Comparison of ENCODE assay signal across 9 cellular contexts in the genomic region with DNA sequence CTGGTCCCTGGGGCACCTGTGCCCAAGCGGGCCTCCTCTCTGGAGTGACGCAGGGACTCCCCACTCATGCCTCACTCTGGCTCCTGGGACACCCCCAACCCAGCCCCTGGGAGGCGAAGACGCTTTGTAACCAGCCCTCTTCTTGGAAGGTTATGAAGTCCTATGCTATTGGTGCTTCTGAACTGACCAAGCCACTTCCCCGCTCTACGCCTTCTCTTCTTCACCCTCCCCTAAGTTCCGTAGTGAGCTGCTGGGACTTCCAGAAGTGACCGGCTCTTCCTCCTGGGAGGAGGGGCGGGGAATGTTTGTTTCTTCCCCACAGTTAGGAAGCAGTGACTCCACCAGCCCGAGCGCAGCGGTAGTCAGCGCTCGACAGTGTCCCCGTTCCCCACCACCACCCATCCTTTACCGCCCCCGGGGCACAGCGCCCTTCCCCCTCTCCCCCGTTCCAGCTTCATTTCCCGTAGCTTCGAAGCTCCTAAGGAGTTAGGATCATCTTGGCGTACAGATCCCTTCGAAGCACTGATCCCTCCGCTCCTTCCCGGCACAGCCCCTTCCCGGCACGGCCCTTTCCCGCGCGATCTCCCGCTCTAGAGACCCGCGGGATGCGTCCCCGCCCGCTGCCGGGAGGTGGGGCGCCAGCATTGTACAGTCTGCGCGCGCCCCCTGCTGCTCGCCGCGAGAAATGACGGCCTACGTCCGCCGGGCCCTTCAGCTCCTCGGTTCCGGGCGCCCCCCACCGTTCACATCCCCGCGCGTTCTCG. TPM values are rescaled to one million over a fixed set of nuclear protein-coding genes. Genes with fewer than 3 reads are reported as not detected.
DNase-seq lines count a peak whose midpoint lies in the region; ATAC-seq and TF ChIP-seq lines count a peak whose summit lies in the region.
"Had no signal": no experiment of that assay in that cellular context is flagged by ENCODE, and none has a peak within 500 bp of the region (broad histone marks: within the 10 kb centered on the region; RNA-seq: fewer than 3 reads in every experiment).

No MANE protein-coding gene starts in this region.

- H3K4me1 Mint-ChIP-seq in CD4-positive, alpha-beta T cell (ENCODE audit: low read depth) = peaks cover 15% of the 10 kb centered on the region
- H3K4me1 Mint-ChIP-seq in activated CD8-positive, alpha-beta T cell treated with anti-CD3 and anti-CD28 coated beads for 36 hours (ENCODE audit: low read depth) = peaks cover 26% of the 10 kb centered on the region

- H3K27me3 ChIP-seq in CD4-positive, alpha-beta T cell (ENCODE audit: control insufficient read depth, insufficient read depth, low read length) = peaks cover 43% of the 10 kb centered on the region
- H3K27me3 ChIP-seq in ectodermal cell (ENCODE audit: control insufficient read depth, insufficient read depth, low read length, poor library complexity, severe bottlenecking) = peaks cover 70% of the 10 kb centered on the region

- no peak overlapping the region for H3K27ac Mint-ChIP-seq in CD4-positive, alpha-beta T cell
- peak overlapping the region; percentile 71 for H3K27ac Mint-ChIP-seq in activated CD8-positive, alpha-beta T cell treated with anti-CD3 and anti-CD28 coated beads for 36 hours

- peak; percentile 77 to 92 (median 84) for DNase-seq in CD4-positive, alpha-beta T cell
- peak; percentile 94 for DNase-seq in NCI-H82 (lab: John Stamatoyannopoulos, UW)
- peak; percentile 95 for DNase-seq in activated CD8-positive, alpha-beta T cell treated with anti-CD3 and anti-CD28 coated beads for 36 hours
- DNase-seq in medulla oblongata (ENCODE audit: extremely low spot score) = peak; percentile 90
- peak; percentile 80 to 83 (median 82) for DNase-seq in stimulated activated CD4-positive, alpha-beta T cell treated with anti-CD3 and anti-CD28 coated beads, TNF-alpha, amount 100 ng/mL, for 4 hours (ENCODE audit: low read depth in 3 of 3)

- WGBS in ectodermal cell, 2 experiments = 1% methylated on average over 56 of the region's 56 CpGs

- POLR2A ChIA-PET in CD4-positive, alpha-beta T cell (lab: Charles Lee) = interaction anchor here (0.6 to 2.5 kb wide), 8 partner anchors 36 to 290 kb away, joined by 3 to 13 read pairs (median 4); partner anchors contain the start of genes CCT7, PRADC1, RAB11FIP5 and SFXN5
- POLR2A ChIA-PET in activated CD8-positive, alpha-beta T cell treated with anti-CD3 and anti-CD28 coated beads for 36 hours (lab: Charles Lee) = interaction anchor here (0.6 to 1.8 kb wide), 5 partner anchors 36 to 290 kb away, joined by 3 to 9 read pairs (median 3); partner anchors contain the start of genes SMYD5 and SPR

- CTCF ChIA-PET in CD4-positive, alpha-beta T cell (lab: Charles Lee) = interaction anchor here (0.6 to 2.4 kb wide), 47 partner anchors 9 to 1378 kb away, joined by 3 to 52 read pairs (median 4); partner anchors contain the start of genes ALMS1, CCT7, EGR4 and NOTO
- CTCF ChIA-PET in activated CD8-positive, alpha-beta T cell treated with anti-CD3 and anti-CD28 coated beads for 36 hours (lab: Charles Lee) = interaction anchor here (0.5 to 4.2 kb wide), 63 partner anchors 9 to 405 kb away, joined by 3 to 79 read pairs (median 6); partner anchors contain the start of genes CCT7, NOTO, PRADC1 and RAB11FIP5

- H3K36me3 ChIP-seq in ectodermal cell (ENCODE audit: control insufficient read depth, insufficient read depth, low read length) = no peaks in the 10 kb centered on the region

- peaks cover 11% of the 10 kb centered on the region for H3K4me1 ChIP-seq in ectodermal cell (ENCODE audit: control insufficient read depth, insufficient read depth, low read length)

- no peaks in the 10 kb centered on the region for H3K36me3 Mint-ChIP-seq in CD4-positive, alpha-beta T cell (ENCODE audit: low read depth)
- no peaks in the 10 kb centered on the region for H3K36me3 Mint-ChIP-seq in activated CD8-positive, alpha-beta T cell treated with anti-CD3 and anti-CD28 coated beads for 36 hours (ENCODE audit: low read depth)

- no peaks in the 10 kb centered on the region for H3K9me3 Mint-ChIP-seq in CD4-positive, alpha-beta T cell
- H3K9me3 Mint-ChIP-seq in activated CD8-positive, alpha-beta T cell treated with anti-CD3 and anti-CD28 coated beads for 36 hours = no peaks in the 10 kb centered on the region

- H3K27ac ChIP-seq in CD4-positive, alpha-beta T cell (ENCODE audit: low read depth, low read length) = no peak overlapping the region
- H3K27ac ChIP-seq in ectodermal cell (ENCODE audit: insufficient read depth, low read depth, low read length, poor library complexity, severe bottlenecking) = no peak overlapping the region
- H3K27ac ChIP-seq: epithelial cell of prostate had no signal

- peak overlapping the region; percentile 38 for H3K4me3 ChIP-seq in ectodermal cell (ENCODE audit: insufficient read depth, low read depth, low read length)

- ATAC-seq in CD4-positive, alpha-beta T cell (ENCODE audit: poor library complexity) = peak; percentile 92
- ATAC-seq in GM19438 (IDR thresholded peaks at IDR 0.05; ENCODE audit: low read depth, unreplicated experiment) (peak; percentile 80), HG03558 (IDR thresholded peaks at IDR 0.05; ENCODE audit: extremely low read depth, unreplicated experiment) (peak; percentile 58)
- peak; percentile 82 for ATAC-seq in activated CD8-positive, alpha-beta T cell treated with anti-CD3 and anti-CD28 coated beads for 36 hours

- H3K4me3 Mint-ChIP-seq in CD4-positive, alpha-beta T cell = peak overlapping the region; percentile 92
- H3K4me3 Mint-ChIP-seq in activated CD8-positive, alpha-beta T cell treated with anti-CD3 and anti-CD28 coated beads for 36 hours = peak overlapping the region; percentile 79

- intact Hi-C loops in CD4-positive, alpha-beta T cell (cut with DNase I, micrococcal nuclease) = loop anchor here (1.0 to 5.0 kb wide), 10 partner anchors 35 to 406 kb away; partner anchors contain the start of genes SFXN5 (in 2 of the 2) and EXOC6B (in 1 of the 2)
- intact Hi-C loops in activated CD8-positive, alpha-beta T cell treated with anti-CD3 and anti-CD28 coated beads for 36 hours (cut with micrococcal nuclease) = loop anchor here (2.0 kb wide), 1 partner anchor 184 kb away; no protein-coding TSS in a partner anchor

- H3K27me3 Mint-ChIP-seq in CD4-positive, alpha-beta T cell = peaks cover 46% of the 10 kb centered on the region
- H3K27me3 Mint-ChIP-seq in activated CD8-positive, alpha-beta T cell treated with anti-CD3 and anti-CD28 coated beads for 36 hours = peaks cover 28% of the 10 kb centered on the region

- no peaks in the 10 kb centered on the region for H3K9me3 ChIP-seq in CD4-positive, alpha-beta T cell (ENCODE audit: control insufficient read depth, low read length)
- H3K9me3 ChIP-seq in ectodermal cell (ENCODE audit: control insufficient read depth, low read length) = no peaks in the 10 kb centered on the region

- TF ChIP-seq CTCF in CD4-positive, alpha-beta T cell (IDR thresholded peaks at IDR 0.05) = peak; percentile 98
- TF ChIP-seq CTCF in activated CD8-positive, alpha-beta T cell treated with anti-CD3 and anti-CD28 coated beads for 36 hours (IDR thresholded peaks at IDR 0.05) = peak; percentile 99

RNA-seq across cellular contexts. Expression of gene NOTO, which starts 25.3 kb away (rescaled TPM):
- total RNA-seq in CD4-positive, alpha-beta T cell = not detected
- not detected for total RNA-seq in activated CD8-positive, alpha-beta T cell treated with anti-CD3 and anti-CD28 coated beads for 36 hours
- not detected for polyA plus RNA-seq in ectodermal cell (2013, experiment 1 of 4)
- polyA plus RNA-seq in ectodermal cell (2013, experiment 2 of 4) = not detected
- not detected for polyA plus RNA-seq in ectodermal cell (2013, experiment 3 of 4)
- polyA plus RNA-seq in ectodermal cell (2013, experiment 4 of 4) = not detected

RNA-seq across cellular contexts. Expression of gene SMYD5, which starts 37.0 kb away (rescaled TPM):
- total RNA-seq in CD4-positive, alpha-beta T cell = 10 to 100 TPM; 39.1 to 46.7 TPM
- 10 to 100 TPM; 39.6 to 48.6 TPM for total RNA-seq in activated CD8-positive, alpha-beta T cell treated with anti-CD3 and anti-CD28 coated beads for 36 hours
- polyA plus RNA-seq in ectodermal cell (2013, experiment 1 of 4) = 46.3 TPM
- polyA plus RNA-seq in ectodermal cell (2013, experiment 2 of 4) = 49.1 TPM
- polyA plus RNA-seq in ectodermal cell (2013, experiment 3 of 4) = 28.4 TPM
- polyA plus RNA-seq in ectodermal cell (2013, experiment 4 of 4) = 30.8 TPM

RNA-seq across cellular contexts. Expression of gene PRADC1, which starts 56.0 kb away (rescaled TPM):
- total RNA-seq in CD4-positive, alpha-beta T cell = 1 to 10 TPM; 2.9 to 3.0 TPM
- total RNA-seq in activated CD8-positive, alpha-beta T cell treated with anti-CD3 and anti-CD28 coated beads for 36 hours = 10 to 100 TPM; 12.4 to 16.2 TPM
- polyA plus RNA-seq in ectodermal cell (2013, experiment 1 of 4) = 16.4 TPM
- 16.4 TPM for polyA plus RNA-seq in ectodermal cell (2013, experiment 2 of 4)
- polyA plus RNA-seq in ectodermal cell (2013, experiment 3 of 4) = 13.7 TPM
- polyA plus RNA-seq in ectodermal cell (2013, experiment 4 of 4) = 13.2 TPM

RNA-seq across cellular contexts. Expression of gene CCT7, which starts 57.0 kb away (rescaled TPM):
- total RNA-seq in CD4-positive, alpha-beta T cell = 10 to 100 TPM; 86.9 to 96.9 TPM
- 100 to 1,000 TPM; 628 to 660 TPM for total RNA-seq in activated CD8-positive, alpha-beta T cell treated with anti-CD3 and anti-CD28 coated beads for 36 hours
- 327 TPM for polyA plus RNA-seq in ectodermal cell (2013, experiment 1 of 4)
- polyA plus RNA-seq in ectodermal cell (2013, experiment 2 of 4) = 329 TPM
- 230 TPM for polyA plus RNA-seq in ectodermal cell (2013, experiment 3 of 4)
- polyA plus RNA-seq in ectodermal cell (2013, experiment 4 of 4) = 241 TPM
